12 cellular contexts compared by ENCODE assay signal in genomic region chr9:136664799-136665082, GRCh38. TPM values are rescaled to one million over a fixed set of nuclear protein-coding genes. Genes with fewer than 3 reads are reported as not detected.
DNase-seq lines count a peak whose midpoint lies in the region; ATAC-seq and TF ChIP-seq lines count a peak whose summit lies in the region.
"Had no signal": no experiment of that assay in that cellular context is flagged by ENCODE, and none has a peak within 500 bp of the region (broad histone marks: within the 10 kb centered on the region; RNA-seq: fewer than 3 reads in every experiment).

No MANE protein-coding gene starts in this region.

- H3K36me3 Mint-ChIP-seq in Caco-2 (ENCODE audit: insufficient read depth, unreplicated experiment) (peaks cover 15% of the 10 kb centered on the region), WTC11 (no peaks in the 10 kb centered on the region)

- no peak for TF ChIP-seq EP300 in sigmoid colon (IDR thresholded peaks at IDR 0.05)

- no peak overlapping the region for H2AFZ ChIP-seq in hepatocyte
- H2AFZ ChIP-seq: PC-9 had no signal

- WGBS in hepatocyte (ENCODE audit: low lambda C conversion rate, missing lambda C conversion rate) = 95% methylated on average over 14 of the region's 14 CpGs
- 55 to 71% methylated on average over 14 of the region's 14 CpGs for WGBS in sigmoid colon, 2 donors

- H3K4me3 Mint-ChIP-seq in Caco-2 (ENCODE audit: unreplicated experiment) = peak overlapping the region; percentile 62
- peak overlapping the region; percentile 74 for H3K4me3 Mint-ChIP-seq in WTC11

- H3K79me2 ChIP-seq in hepatocyte = no peaks in the 10 kb centered on the region

- TF ChIP-seq CTCF in Caco-2 (IDR thresholded peaks at IDR 0.05; ENCODE audit: insufficient read depth in 1 of 2, low read depth in 1 of 2, low read length in 1 of 2, severe bottlenecking in 1 of 2, unreplicated experiment in 1 of 2) (no peak), WTC11 (IDR thresholded peaks at IDR 0.05) (no peak), hepatocyte (IDR thresholded peaks at IDR 0.05; ENCODE audit: poor library complexity) (no peak), sigmoid colon (IDR thresholded peaks at IDR 0.05) (no peak)

- H3K27me3 ChIP-seq in Caco-2 (replicated peaks; ENCODE audit: control insufficient read depth, insufficient read depth, low read length) (no peaks in the 10 kb centered on the region), hepatocyte (no peaks in the 10 kb centered on the region), sigmoid colon (peaks cover 12 to 61% (median 39%) of the 10 kb centered on the region in 3 donors)
- H3K27me3 ChIP-seq: cardiac muscle cell had no signal

- no peak for TF ChIP-seq POLR2A in sigmoid colon (IDR thresholded peaks at IDR 0.05)

- BruUV-seq in Caco-2 (replicated peaks; lab: Mats Ljungman, UMichigan) = no TSS peak

- H3K4me3 ChIP-seq in Caco-2 (ENCODE audit: low read depth, low read length) (no peak overlapping the region), hepatocyte (no peak overlapping the region), sigmoid colon (peak overlapping the region in 3 of 4 donors; percentile 26 to 50 (median 47))
- H3K4me3 ChIP-seq: cardiac muscle cell had no signal

- H3K27ac ChIP-seq in hepatocyte (no peak overlapping the region), sigmoid colon (peak overlapping the region in 3 of 4 donors; percentile 36 to 70 (median 60))
- H3K27ac ChIP-seq: cardiac muscle cell, PC-9 had no signal

- H3K4me1 Mint-ChIP-seq in Caco-2 (ENCODE audit: low read depth, unreplicated experiment) (no peaks in the 10 kb centered on the region), WTC11 (peaks cover 3% of the 10 kb centered on the region; the same call in 1 of the 2 replicates)

- intact Hi-C loops in Caco-2 (cut with micrococcal nuclease; ENCODE audit: unreplicated experiment) (no loop called here), sigmoid colon (cut with DNase I) (no loop called here)

- H3K9me3 Mint-ChIP-seq in Caco-2 (ENCODE audit: unreplicated experiment) (no peaks in the 10 kb centered on the region), WTC11 (no peaks in the 10 kb centered on the region)
- H3K9me3 Mint-ChIP-seq: HFFc6 had no signal

- peak overlapping the region; percentile 92 for H3K4me2 ChIP-seq in hepatocyte

- H3K27ac Mint-ChIP-seq in Caco-2 (ENCODE audit: unreplicated experiment) = peak overlapping the region; percentile 10
- H3K27ac Mint-ChIP-seq in WTC11 = no peak overlapping the region
- H3K27ac Mint-ChIP-seq: HFFc6 had no signal

- H3K36me3 ChIP-seq in Caco-2 (ENCODE audit: control insufficient read depth, insufficient read depth, low read length) (no peaks in the 10 kb centered on the region), hepatocyte (replicated peaks; ENCODE audit: insufficient read depth, low read depth) (no peaks in the 10 kb centered on the region), sigmoid colon (no peaks in the 10 kb centered on the region)
- H3K36me3 ChIP-seq: cardiac muscle cell had no signal

- ATAC-seq in WTC11 (no peak), GM19452 (IDR thresholded peaks at IDR 0.05; ENCODE audit: unreplicated experiment) (no peak), GM19324 (IDR thresholded peaks at IDR 0.05; ENCODE audit: low FRiP score, unreplicated experiment) (no peak), HG03342 (IDR thresholded peaks at IDR 0.05; ENCODE audit: unreplicated experiment) (no peak), GM18909 (IDR thresholded peaks at IDR 0.05; ENCODE audit: poor library complexity, unreplicated experiment) (no peak)

- H3K9me2 ChIP-seq in hepatocyte (replicated peaks; ENCODE audit: insufficient read depth) = no peaks in the 10 kb centered on the region

- CTCF ChIA-PET in Caco-2 (lab: Charles Lee) (no interaction called here), WTC11 (lab: Charles Lee) (interaction anchor here (0.9 to 2.7 kb wide), 5 partner anchors 11 to 35 kb away, joined by 3 to 11 read pairs (median 4); partner anchors contain the start of gene AGPAT2)

- POLR2A ChIA-PET in Caco-2 (lab: Charles Lee) (no interaction called here), WTC11 (lab: Charles Lee) (no interaction called here)

- 0 out of 2 replicates have a peak, but pooled peaks cover 3% of the 10 kb centered on the region for H3K4me1 ChIP-seq in Caco-2
- H3K4me1 ChIP-seq in hepatocyte (ENCODE audit: insufficient read depth) = no peaks in the 10 kb centered on the region
- peaks cover 0 to 18% (median 12%) of the 10 kb centered on the region in 4 donors for H3K4me1 ChIP-seq in sigmoid colon

- no peaks in the 10 kb centered on the region for H4K20me1 ChIP-seq in hepatocyte (ENCODE audit: insufficient read depth, poor library complexity, severe bottlenecking)

- H3K27me3 Mint-ChIP-seq in Caco-2 (ENCODE audit: insufficient read depth, unreplicated experiment) (no peaks in the 10 kb centered on the region), WTC11 (ENCODE audit: low read depth) (no peaks in the 10 kb centered on the region; the same call in 1 of the 2 replicates)

- H3K9me3 ChIP-seq in Caco-2 (no peaks in the 10 kb centered on the region), hepatocyte (ENCODE audit: low read depth) (no peaks in the 10 kb centered on the region), sigmoid colon (no peaks in the 10 kb centered on the region)

- DNase-seq in Caco-2 (no peak), WTC11 (ENCODE audit: low spot score) (no peak), hepatocyte (ENCODE audit: low spot score) (no peak), sigmoid colon (no peak)
- DNase-seq: HFFc6, hippocampal formation had no signal

TF ChIP-seq in WTC11, 78 proteins besides CTCF, POLR2A, EP300 and RAD21 (continues in another document):
- TF ChIP-seq ARID4B (CRISPR knock-in tag; IDR thresholded peaks at IDR 0.05; ENCODE audit: borderline replicate concordance) (no peak), MXD4 (CRISPR knock-in tag; IDR thresholded peaks at IDR 0.05; ENCODE audit: borderline replicate concordance) (no peak), SP1 (CRISPR knock-in tag; conservative IDR thresholded peaks at IDR 0.05) (no peak), ATF3 (CRISPR knock-in tag; conservative IDR thresholded peaks at IDR 0.05) (no peak), USF2 (CRISPR knock-in tag; IDR thresholded peaks at IDR 0.05) (no peak), FOXJ3 (CRISPR knock-in tag; IDR thresholded peaks at IDR 0.05; ENCODE audit: borderline replicate concordance) (no peak), ATF1 (CRISPR knock-in tag; IDR thresholded peaks at IDR 0.05) (no peak)

RNA-seq across cellular contexts. Expression of gene EGFL7, which starts 2.0 kb away (rescaled TPM):
- 30.2 and 30.4 TPM in 2 replicates for total RNA-seq in Caco-2 (2022)
- total RNA-seq in WTC11 (2021) = 54.6 to 64.9 TPM (median 62.8 TPM) in 3 replicates
- 50.0 and 52.9 TPM in 2 replicates for total RNA-seq in hepatocyte
- 82.5 and 82.6 TPM in 2 replicates for polyA plus RNA-seq in hepatocyte
- total RNA-seq in sigmoid colon = 10 to 100 TPM; 31.0 to 75.6 (median 46.0) TPM
- 10 to 100 TPM in 2 of 3 donors, 1 to 10 TPM in 1; 6.0 to 43.5 (median 27.6) TPM for polyA plus RNA-seq in sigmoid colon

RNA-seq across cellular contexts. Expression of gene AGPAT2, which starts 22.5 kb away (rescaled TPM):
- total RNA-seq in Caco-2 (2022) = 68.7 and 77.1 TPM in 2 replicates
- total RNA-seq in WTC11 (2021) = 40.2 to 42.2 TPM (median 41.2 TPM) in 3 replicates
- 125 and 136 TPM in 2 replicates for total RNA-seq in hepatocyte
- 242 and 249 TPM in 2 replicates for polyA plus RNA-seq in hepatocyte
- total RNA-seq in sigmoid colon = 10 to 100 TPM; 28.0 to 62.4 (median 33.7) TPM
- 100 to 1,000 TPM in 2 of 3 donors, 10 to 100 TPM in 1; 92.5 to 345 (median 181) TPM for polyA plus RNA-seq in sigmoid colon

RNA-seq across cellular contexts. Expression of gene DIPK1B, which starts 47.6 kb away (rescaled TPM):
- 40.4 and 40.6 TPM in 2 replicates for total RNA-seq in Caco-2 (2022)
- total RNA-seq in WTC11 (2021) = 45.4 to 49.8 TPM (median 48.9 TPM) in 3 replicates
- 31.7 and 33.3 TPM in 2 replicates for total RNA-seq in hepatocyte
- 39.4 and 47.3 TPM in 2 replicates for polyA plus RNA-seq in hepatocyte
- total RNA-seq in sigmoid colon = 10 to 100 TPM in 3 of 4 donors, 1 to 10 TPM in 1; 9.6 to 18.3 (median 14.3) TPM
- 1 to 10 TPM in 1 of 3 donors, under 1 TPM in 2; 0.23 to 6.5 (median 0.60) TPM for polyA plus RNA-seq in sigmoid colon
- total RNA-seq: HFFc6 had no signal

Comparison
In these comparisons a context has a peak if more than half of its experiments do, and no peak if none do; other contexts are left out.
1. H3K4me3 ChIP-seq: peak in sigmoid colon (3 of 4); none in Caco-2 (single experiment) and hepatocyte (single experiment).